ENCODE assay signal across 8 cellular contexts in the genomic region with DNA sequence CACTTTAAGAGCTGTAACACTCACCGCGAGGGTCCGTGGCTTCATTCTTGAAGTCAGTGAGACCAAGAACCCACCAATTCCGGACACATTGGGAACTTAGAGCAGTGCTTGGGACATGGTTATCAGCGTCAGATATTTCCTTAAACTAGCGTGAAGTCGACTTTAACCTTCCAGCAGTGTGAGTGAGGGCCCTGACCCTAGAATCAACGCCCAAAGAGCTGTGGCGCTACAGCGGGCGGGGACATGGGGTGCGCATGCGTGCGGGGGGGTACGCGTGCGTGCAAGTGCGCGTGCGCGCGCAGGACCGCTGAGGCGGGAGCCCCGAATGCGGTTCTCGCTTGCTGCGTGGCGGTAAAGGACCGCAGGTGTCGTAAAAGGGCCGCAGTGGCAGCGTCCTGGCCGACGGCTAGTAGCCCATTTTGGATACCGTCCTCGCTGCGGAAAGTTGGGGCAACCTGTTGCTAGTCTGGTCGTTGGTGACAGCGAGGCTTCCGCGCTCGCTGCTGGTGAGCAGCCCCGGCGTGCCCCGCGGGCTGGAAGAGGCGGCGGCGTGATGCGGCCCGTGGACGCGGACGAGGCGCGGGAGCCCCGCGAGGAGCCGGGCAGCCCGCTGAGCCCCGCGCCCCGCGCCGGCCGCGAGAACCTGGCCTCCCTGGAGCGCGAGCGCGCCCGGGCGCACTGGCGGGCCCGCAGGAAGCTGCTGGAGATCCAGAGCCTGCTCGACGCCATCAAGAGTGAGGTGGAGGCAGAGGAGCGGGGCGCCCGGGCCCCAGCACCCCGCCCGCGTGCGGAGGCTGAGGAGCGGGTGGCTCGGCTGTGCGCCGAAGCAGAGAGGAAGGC. TPM values are rescaled to one million over a fixed set of nuclear protein-coding genes. Genes with fewer than 3 reads are reported as not detected.
DNase-seq lines count a peak whose midpoint lies in the region; ATAC-seq, FAIRE-seq and TF ChIP-seq lines count a peak whose summit lies in the region.

No MANE protein-coding gene starts in this region.

- TF ChIP-seq CTCF in HepG2 (CRISPR knock-in tag; IDR thresholded peaks at IDR 0.05), result peak; percentile 47

- H3K4me1 ChIP-seq in HepG2 (ENCODE audit: insufficient read depth, low read length), result peaks cover 41% of the 10 kb centered on the region

- in situ Hi-C loops in HepG2 (cut with HindIII; ENCODE audit: extremely low pct_ligation_motif_present, low pct_unique_long_range_greater_than_20kb), result no loop called here

- intact Hi-C loops in HepG2 (cut with micrococcal nuclease; ENCODE audit: unreplicated experiment), result loop anchor here (1.0 to 2.0 kb wide), 2 partner anchors 15 to 36 kb away; no protein-coding TSS in a partner anchor

- H3K27ac ChIP-seq in HepG2 (ENCODE audit: extremely low read length, insufficient read depth, low read length), result peak overlapping the region; percentile 91

- 7% methylated on average over 25 of the region's 89 CpGs for WGBS in HepG2 (ENCODE audit: low lambda C conversion rate)

- no peak overlapping the region for H2AFZ ChIP-seq in HepG2 (ENCODE audit: low read length)

- peak in 1 of 2 experiments; percentile 35; a peak in 1 of 4 replicates for TF ChIP-seq POLR2A in HepG2 (IDR thresholded peaks at IDR 0.05; ENCODE audit: insufficient read depth in 1 of 2, low read depth in 2 of 2, low read length in 2 of 2)

- CTCF ChIA-PET in HepG2 (lab: Yijun Ruan, JAX; ENCODE audit: low intra/inter-chr PET ratio, low total read pairs), result interaction anchor here (1.6 to 3.0 kb wide), 2 partner anchors 14 to 17 kb away, joined by 4 to 10 read pairs; no protein-coding TSS in a partner anchor

- peak; percentile 94 for FAIRE-seq in HepG2 (lab: Jason Lieb, UNC)

- peak overlapping the region; percentile 61 to 78 (median 68); a peak in 5 of 6 replicates for H3K4me3 ChIP-seq in HepG2 (replicated peaks in 1 of 3; ENCODE audit: insufficient read depth in 1 of 3, low read depth in 2 of 3, low read length in 3 of 3)

- TF ChIP-seq EP300 in HepG2 (IDR thresholded peaks at IDR 0.05; ENCODE audit: low read depth in 2 of 2, low read length in 2 of 2), result no peak
- no peak for TF ChIP-seq EP300 in HepG2 (CRISPR knock-in tag; IDR thresholded peaks at IDR 0.05; ENCODE audit: borderline replicate concordance)

- peak overlapping the region; percentile 75 for H3K9ac ChIP-seq in HepG2 (ENCODE audit: insufficient read depth, low read depth, low read length)

- ATAC-seq in GM19043 (IDR thresholded peaks at IDR 0.05; ENCODE audit: low read depth, unreplicated experiment), result peak; percentile 69
- peak; percentile 81 for ATAC-seq in HG03354 (IDR thresholded peaks at IDR 0.05; ENCODE audit: poor library complexity, severe bottlenecking, unreplicated experiment)
- ATAC-seq in HepG2, result peak; percentile 77

- TSS peak; percentile 78 for BruUV-seq in HepG2 (replicated peaks; lab: Mats Ljungman, UMichigan)

- H3K4me2 ChIP-seq in HepG2 (ENCODE audit: low read depth, low read length), result peak overlapping the region; percentile 91

- TF ChIP-seq RAD21 in HepG2 (CRISPR knock-in tag; IDR thresholded peaks at IDR 0.05), result 0 out of 2 replicates have a peak, but pooled peaks have one; percentile 38

- peaks cover 0 to 13% of the 10 kb centered on the region in 2 experiments; a peak in 3 of 5 replicates for H3K36me3 ChIP-seq in HepG2 (replicated peaks in 1 of 2; ENCODE audit: control insufficient read depth in 1 of 2, insufficient read depth in 2 of 2, low read length in 2 of 2)

- POLR2A ChIA-PET in HepG2 (lab: Yijun Ruan, JAX), result interaction anchor here (1.0 to 7.2 kb wide), 37 partner anchors 8 to 400 kb away, joined by 3 to 122 read pairs (median 6); partner anchors contain the start of genes BLOC1S4, MAN2B2, MRFAP1 and MRFAP1L1

- H3K79me2 ChIP-seq in HepG2 (ENCODE audit: insufficient read depth, low read length), result peaks cover 33% of the 10 kb centered on the region

- DNase-seq in Ammon's horn (ENCODE audit: low spot score) (peak; percentile 95), NCI-H524 treated with DMSO at 0.1 percent for 48 hours (lab: John Stamatoyannopoulos, UW) (peak; percentile 66), dermis blood vessel endothelial cell (peak; percentile 96), HepG2 (ENCODE audit: low spot score) (peak; percentile 90)
- peak; percentile 94 for DNase-seq in activated CD4-positive, alpha-beta T cell treated with anti-CD3 and anti-CD28 coated beads, Interleukin-2, amount 50 U/mL, for 1 hour
- DNase-seq in stimulated activated CD4-positive, alpha-beta T cell treated with anti-CD3 and anti-CD28 coated beads, Interleukin-2, amount 100 ng/mL, for 48 hours, result peak; percentile 84 to 90

- no peaks in the 10 kb centered on the region for H3K27me3 ChIP-seq in HepG2 (ENCODE audit: control insufficient read depth in 1 of 2, insufficient read depth in 2 of 2, low read length in 2 of 2)

- H3K9me3 ChIP-seq in HepG2 (ENCODE audit: low read length), result no peaks in the 10 kb centered on the region

- peaks cover 14% of the 10 kb centered on the region for H4K20me1 ChIP-seq in HepG2 (ENCODE audit: insufficient read depth, low read length)

RNA-seq across cellular contexts. Expression of gene S100P, which starts 19.8 kb away (rescaled TPM):
- not detected in 2 replicates for total RNA-seq in dermis blood vessel endothelial cell
- total RNA-seq in HepG2 (2016; rRNA removed; fragmentation: Illumina TruSeq; extraction: Trizol), result 278 and 348 TPM in 2 replicates
- 36.9 and 39.1 TPM in 2 replicates for total RNA-seq in HepG2 (2016; cell fraction: cytosol; rRNA removed; fragmentation: Illumina TruSeq; extraction: Trizol; ENCODE audit: low read depth)
- total RNA-seq in HepG2 (2016; cell fraction: insoluble cytoplasmic fraction; rRNA removed; fragmentation: Illumina TruSeq; extraction: Trizol), result 251 and 366 TPM in 2 replicates
- total RNA-seq in HepG2 (2016; cell fraction: membrane; rRNA removed; fragmentation: Illumina TruSeq; extraction: Trizol), result 71.8 and 83.2 TPM in 2 replicates
- 84.8 and 90.9 TPM in 2 replicates for total RNA-seq in HepG2 (2016; cell fraction: nucleus; rRNA removed; fragmentation: Illumina TruSeq; extraction: Trizol)
- 1,649 and 1,898 TPM in 2 replicates for polyA plus RNA-seq in HepG2 (2011; rRNA removed)
- 422 and 472 TPM in 2 replicates for polyA plus RNA-seq in HepG2 (2011; cell fraction: cytosol; rRNA removed)
- 82.9 and 122 TPM in 2 replicates for polyA plus RNA-seq in HepG2 (2011; cell fraction: nucleus; rRNA removed)
- polyA plus RNA-seq in HepG2 (2012), result 700 and 2,334 TPM in 2 replicates
- 30.5 and 35.0 TPM in 2 replicates for polyA plus RNA-seq in HepG2 (2016; cell fraction: cytosol; fragmentation: Illumina TruSeq; extraction: Trizol; ENCODE audit: low read depth)
- 150 and 168 TPM in 2 replicates for polyA plus RNA-seq in HepG2 (2016; cell fraction: insoluble cytoplasmic fraction; fragmentation: Illumina TruSeq; extraction: Trizol; ENCODE audit: low read depth)
- polyA plus RNA-seq in HepG2 (2016; cell fraction: membrane; fragmentation: Illumina TruSeq; extraction: Trizol; ENCODE audit: low read depth), result 38.8 and 42.8 TPM in 2 replicates
- 79.1 and 81.3 TPM in 2 replicates for polyA plus RNA-seq in HepG2 (2016; cell fraction: nucleus; fragmentation: Illumina TruSeq; extraction: Trizol; ENCODE audit: insufficient read depth, low read depth)
- 151 and 198 TPM in 2 replicates for polyA minus RNA-seq in HepG2 (2011; rRNA and poly(A)+ RNA removed; ENCODE audit: low replicate concordance)
- polyA minus RNA-seq in HepG2 (2011; cell fraction: cytosol; rRNA and poly(A)+ RNA removed), result 87.0 and 146 TPM in 2 replicates
- polyA minus RNA-seq in HepG2 (2011; cell fraction: nucleus; rRNA and poly(A)+ RNA removed), result 37.3 and 51.0 TPM in 2 replicates

RNA-seq across cellular contexts. Expression of gene MRFAP1, which starts 33.4 kb away (rescaled TPM):
- total RNA-seq in dermis blood vessel endothelial cell, result 88.2 and 147 TPM in 2 replicates
- total RNA-seq in HepG2 (2016; rRNA removed; fragmentation: Illumina TruSeq; extraction: Trizol), result 158 and 254 TPM in 2 replicates
- 31.0 and 37.7 TPM in 2 replicates for total RNA-seq in HepG2 (2016; cell fraction: cytosol; rRNA removed; fragmentation: Illumina TruSeq; extraction: Trizol; ENCODE audit: low read depth)
- total RNA-seq in HepG2 (2016; cell fraction: insoluble cytoplasmic fraction; rRNA removed; fragmentation: Illumina TruSeq; extraction: Trizol), result 174 and 249 TPM in 2 replicates
- total RNA-seq in HepG2 (2016; cell fraction: membrane; rRNA removed; fragmentation: Illumina TruSeq; extraction: Trizol), result 87.0 and 105 TPM in 2 replicates
- total RNA-seq in HepG2 (2016; cell fraction: nucleus; rRNA removed; fragmentation: Illumina TruSeq; extraction: Trizol), result 67.5 and 68.6 TPM in 2 replicates
- polyA plus RNA-seq in HepG2 (2011; rRNA removed), result 103 and 112 TPM in 2 replicates
- polyA plus RNA-seq in HepG2 (2011; cell fraction: cytosol; rRNA removed), result 110 and 141 TPM in 2 replicates
- 54.5 and 54.7 TPM in 2 replicates for polyA plus RNA-seq in HepG2 (2011; cell fraction: nucleus; rRNA removed)
- 198 and 236 TPM in 2 replicates for polyA plus RNA-seq in HepG2 (2012)
- 55.7 and 56.7 TPM in 2 replicates for polyA plus RNA-seq in HepG2 (2016; cell fraction: cytosol; fragmentation: Illumina TruSeq; extraction: Trizol; ENCODE audit: low read depth)
- polyA plus RNA-seq in HepG2 (2016; cell fraction: insoluble cytoplasmic fraction; fragmentation: Illumina TruSeq; extraction: Trizol; ENCODE audit: low read depth), result 509 and 563 TPM in 2 replicates
- polyA plus RNA-seq in HepG2 (2016; cell fraction: membrane; fragmentation: Illumina TruSeq; extraction: Trizol; ENCODE audit: low read depth), result 117 and 129 TPM in 2 replicates
- polyA plus RNA-seq in HepG2 (2016; cell fraction: nucleus; fragmentation: Illumina TruSeq; extraction: Trizol; ENCODE audit: insufficient read depth, low read depth), result 205 and 206 TPM in 2 replicates
- 19.4 and 22.0 TPM in 2 replicates for polyA minus RNA-seq in HepG2 (2011; rRNA and poly(A)+ RNA removed; ENCODE audit: low replicate concordance)
- 29.9 and 30.5 TPM in 2 replicates for polyA minus RNA-seq in HepG2 (2011; cell fraction: cytosol; rRNA and poly(A)+ RNA removed)
- 21.4 and 24.6 TPM in 2 replicates for polyA minus RNA-seq in HepG2 (2011; cell fraction: nucleus; rRNA and poly(A)+ RNA removed)

RNA-seq across cellular contexts. Expression of gene MRFAP1L1, which starts 35.8 kb away (rescaled TPM):
- total RNA-seq in dermis blood vessel endothelial cell, result 62.2 and 68.9 TPM in 2 replicates
- total RNA-seq in HepG2 (2016; rRNA removed; fragmentation: Illumina TruSeq; extraction: Trizol), result 76.6 and 124 TPM in 2 replicates
- total RNA-seq in HepG2 (2016; cell fraction: cytosol; rRNA removed; fragmentation: Illumina TruSeq; extraction: Trizol; ENCODE audit: low read depth), result 12.0 and 14.9 TPM in 2 replicates
- 82.6 and 130 TPM in 2 replicates for total RNA-seq in HepG2 (2016; cell fraction: insoluble cytoplasmic fraction; rRNA removed; fragmentation: Illumina TruSeq; extraction: Trizol)
- 36.1 and 39.2 TPM in 2 replicates for total RNA-seq in HepG2 (2016; cell fraction: membrane; rRNA removed; fragmentation: Illumina TruSeq; extraction: Trizol)
- total RNA-seq in HepG2 (2016; cell fraction: nucleus; rRNA removed; fragmentation: Illumina TruSeq; extraction: Trizol), result 35.4 and 41.2 TPM in 2 replicates
- polyA plus RNA-seq in HepG2 (2011; rRNA removed), result 39.9 and 44.8 TPM in 2 replicates
- polyA plus RNA-seq in HepG2 (2011; cell fraction: cytosol; rRNA removed), result 29.0 and 43.5 TPM in 2 replicates
- polyA plus RNA-seq in HepG2 (2011; cell fraction: nucleus; rRNA removed), result 12.5 and 20.0 TPM in 2 replicates
- 55.6 and 62.7 TPM in 2 replicates for polyA plus RNA-seq in HepG2 (2012)
- 6.5 and 6.6 TPM in 2 replicates for polyA plus RNA-seq in HepG2 (2016; cell fraction: cytosol; fragmentation: Illumina TruSeq; extraction: Trizol; ENCODE audit: low read depth)
- polyA plus RNA-seq in HepG2 (2016; cell fraction: insoluble cytoplasmic fraction; fragmentation: Illumina TruSeq; extraction: Trizol; ENCODE audit: low read depth), result 143 and 162 TPM in 2 replicates
- 21.2 and 21.7 TPM in 2 replicates for polyA plus RNA-seq in HepG2 (2016; cell fraction: membrane; fragmentation: Illumina TruSeq; extraction: Trizol; ENCODE audit: low read depth)
- 60.2 and 60.7 TPM in 2 replicates for polyA plus RNA-seq in HepG2 (2016; cell fraction: nucleus; fragmentation: Illumina TruSeq; extraction: Trizol; ENCODE audit: insufficient read depth, low read depth)
- 10.4 and 12.8 TPM in 2 replicates for polyA minus RNA-seq in HepG2 (2011; rRNA and poly(A)+ RNA removed; ENCODE audit: low replicate concordance)
- 13.6 and 15.5 TPM in 2 replicates for polyA minus RNA-seq in HepG2 (2011; cell fraction: cytosol; rRNA and poly(A)+ RNA removed)
- 16.1 and 16.2 TPM in 2 replicates for polyA minus RNA-seq in HepG2 (2011; cell fraction: nucleus; rRNA and poly(A)+ RNA removed)

RNA-seq across cellular contexts. Expression of gene BLOC1S4, which starts 42.1 kb away (rescaled TPM):
- 13.7 and 17.0 TPM in 2 replicates for total RNA-seq in dermis blood vessel endothelial cell
- 18.7 and 20.9 TPM in 2 replicates for total RNA-seq in HepG2 (2016; rRNA removed; fragmentation: Illumina TruSeq; extraction: Trizol)
- 4.7 and 6.1 TPM in 2 replicates for total RNA-seq in HepG2 (2016; cell fraction: cytosol; rRNA removed; fragmentation: Illumina TruSeq; extraction: Trizol; ENCODE audit: low read depth)
- 19.1 and 20.1 TPM in 2 replicates for total RNA-seq in HepG2 (2016; cell fraction: insoluble cytoplasmic fraction; rRNA removed; fragmentation: Illumina TruSeq; extraction: Trizol)
- total RNA-seq in HepG2 (2016; cell fraction: membrane; rRNA removed; fragmentation: Illumina TruSeq; extraction: Trizol), result 11.7 and 12.0 TPM in 2 replicates
- total RNA-seq in HepG2 (2016; cell fraction: nucleus; rRNA removed; fragmentation: Illumina TruSeq; extraction: Trizol), result 7.6 and 7.9 TPM in 2 replicates
- 15.5 and 17.6 TPM in 2 replicates for polyA plus RNA-seq in HepG2 (2011; rRNA removed)
- polyA plus RNA-seq in HepG2 (2011; cell fraction: cytosol; rRNA removed), result 19.4 and 26.2 TPM in 2 replicates
- 9.3 and 10.5 TPM in 2 replicates for polyA plus RNA-seq in HepG2 (2011; cell fraction: nucleus; rRNA removed)
- polyA plus RNA-seq in HepG2 (2012), result 10.5 and 11.1 TPM in 2 replicates
- polyA plus RNA-seq in HepG2 (2016; cell fraction: cytosol; fragmentation: Illumina TruSeq; extraction: Trizol; ENCODE audit: low read depth), result 3.6 and 4.1 TPM in 2 replicates
- 22.2 and 23.4 TPM in 2 replicates for polyA plus RNA-seq in HepG2 (2016; cell fraction: insoluble cytoplasmic fraction; fragmentation: Illumina TruSeq; extraction: Trizol; ENCODE audit: low read depth)
- polyA plus RNA-seq in HepG2 (2016; cell fraction: membrane; fragmentation: Illumina TruSeq; extraction: Trizol; ENCODE audit: low read depth), result 7.5 and 8.0 TPM in 2 replicates
- polyA plus RNA-seq in HepG2 (2016; cell fraction: nucleus; fragmentation: Illumina TruSeq; extraction: Trizol; ENCODE audit: insufficient read depth, low read depth), result 10.3 and 14.0 TPM in 2 replicates
- polyA minus RNA-seq in HepG2 (2011; rRNA and poly(A)+ RNA removed; ENCODE audit: low replicate concordance), result 5.1 and 16.2 TPM in 2 replicates
- 9.3 and 9.9 TPM in 2 replicates for polyA minus RNA-seq in HepG2 (2011; cell fraction: cytosol; rRNA and poly(A)+ RNA removed)
- polyA minus RNA-seq in HepG2 (2011; cell fraction: nucleus; rRNA and poly(A)+ RNA removed), result 5.5 and 7.0 TPM in 2 replicates

Comparison
In these comparisons a context has a peak if more than half of its experiments do, and no peak if none do; other contexts are left out.
1. Peak in every context shown above with its lines: DNase-seq, ATAC-seq, H3K4me3 ChIP-seq and H3K27ac ChIP-seq.
2. RNA of gene S100P, which starts 19.8 kb away (total RNA-seq): 36.9 to 366 TPM in HepG2; not detected in dermis blood vessel endothelial cell; every median in the first group is over 10 times any median in the second.